In the genomic region with DNA sequence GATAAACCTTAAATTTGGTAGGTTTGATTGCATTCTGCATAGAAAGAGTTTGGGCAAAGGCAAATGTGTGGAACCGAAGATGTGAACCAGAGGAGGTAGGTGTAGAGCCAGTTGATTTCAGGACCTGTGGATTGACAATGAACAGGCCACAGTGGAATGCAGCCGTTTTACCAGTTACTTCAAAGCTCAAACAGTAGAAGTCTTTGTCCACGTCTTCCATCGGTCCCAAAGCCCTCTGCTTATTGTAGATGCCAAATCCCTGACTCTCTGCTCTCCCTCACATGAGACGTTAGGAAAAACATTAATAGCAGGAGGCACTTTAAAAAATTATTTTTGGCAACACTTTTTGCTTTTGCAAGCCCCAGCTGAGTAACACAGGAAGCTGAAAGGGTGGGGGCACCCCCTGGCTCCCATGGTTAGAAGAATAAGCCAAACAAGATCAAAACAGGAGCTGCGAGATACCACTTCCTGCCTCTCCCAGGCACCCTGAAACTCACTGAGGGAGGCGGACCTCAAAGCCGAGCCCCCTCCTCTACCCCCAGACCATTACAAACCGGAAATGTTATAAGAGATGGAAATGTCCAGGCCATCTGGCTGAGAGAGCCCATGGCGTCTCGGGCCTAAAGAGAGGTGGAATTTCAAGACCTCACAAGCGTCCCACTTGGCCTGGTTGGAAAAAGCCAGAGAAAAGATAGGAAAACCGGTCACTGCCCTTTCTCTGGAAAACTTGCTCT, we compare ENCODE assay signal across 8 cellular contexts. TPM values are rescaled to one million over a fixed set of nuclear protein-coding genes. Genes with fewer than 3 reads are reported as not detected.
DNase-seq lines count a peak whose midpoint lies in the region; ATAC-seq and TF ChIP-seq lines count a peak whose summit lies in the region.

No MANE protein-coding gene starts in this region.

- ATAC-seq in GM19452 (IDR thresholded peaks at IDR 0.05; ENCODE audit: unreplicated experiment) (peak; percentile 74), HG03571 (IDR thresholded peaks at IDR 0.05; ENCODE audit: unreplicated experiment) (peak; percentile 79)
- peak; percentile 75 for ATAC-seq in stimulated activated memory B cell treated with anti-CD40 and anti-IgM and Interleukin-4, amounts not matched to agents 10 μg/mL and 1 μg/mL and 100 μg/mL, for 72 hours

- H3K27me3 Mint-ChIP-seq in dendritic cell treated with granulocyte-macrophage colony-stimulating factor and Interleukin-4, amounts not matched to agents 40 ng/mL and 50 ng/mL, for 4 days = no peaks in the 10 kb centered on the region
- no peaks in the 10 kb centered on the region for H3K27me3 Mint-ChIP-seq in stimulated activated memory B cell treated with anti-CD40 and anti-IgM and Interleukin-4, amounts not matched to agents 10 μg/mL and 1 μg/mL and 100 μg/mL, for 72 hours

- no peak overlapping the region for H3K4me3 ChIP-seq in AG09309 (ENCODE audit: control insufficient read depth, low read depth, low read length)

- peaks cover 47% of the 10 kb centered on the region for H3K36me3 Mint-ChIP-seq in dendritic cell treated with granulocyte-macrophage colony-stimulating factor and Interleukin-4, amounts not matched to agents 40 ng/mL and 50 ng/mL, for 4 days (ENCODE audit: low read depth)
- H3K36me3 Mint-ChIP-seq in stimulated activated memory B cell treated with anti-CD40 and anti-IgM and Interleukin-4, amounts not matched to agents 10 μg/mL and 1 μg/mL and 100 μg/mL, for 72 hours = peaks cover 42% of the 10 kb centered on the region

- H3K4me1 Mint-ChIP-seq in dendritic cell treated with granulocyte-macrophage colony-stimulating factor and Interleukin-4, amounts not matched to agents 40 ng/mL and 50 ng/mL, for 4 days (ENCODE audit: low read depth) = peaks cover 36% of the 10 kb centered on the region
- peaks cover 23% of the 10 kb centered on the region for H3K4me1 Mint-ChIP-seq in stimulated activated memory B cell treated with anti-CD40 and anti-IgM and Interleukin-4, amounts not matched to agents 10 μg/mL and 1 μg/mL and 100 μg/mL, for 72 hours

- no peaks in the 10 kb centered on the region for H3K9me3 Mint-ChIP-seq in dendritic cell treated with granulocyte-macrophage colony-stimulating factor and Interleukin-4, amounts not matched to agents 40 ng/mL and 50 ng/mL, for 4 days
- H3K9me3 Mint-ChIP-seq in stimulated activated memory B cell treated with anti-CD40 and anti-IgM and Interleukin-4, amounts not matched to agents 10 μg/mL and 1 μg/mL and 100 μg/mL, for 72 hours = no peaks in the 10 kb centered on the region

- H3K4me3 Mint-ChIP-seq in dendritic cell treated with granulocyte-macrophage colony-stimulating factor and Interleukin-4, amounts not matched to agents 40 ng/mL and 50 ng/mL, for 4 days = peak overlapping the region; percentile 11
- no peak overlapping the region for H3K4me3 Mint-ChIP-seq in stimulated activated memory B cell treated with anti-CD40 and anti-IgM and Interleukin-4, amounts not matched to agents 10 μg/mL and 1 μg/mL and 100 μg/mL, for 72 hours

- DNase-seq in AG09309 (ENCODE audit: low read depth) = peak; percentile 72
- peak; percentile 61 for DNase-seq in activated CD4-positive, alpha-beta T cell treated with anti-CD3 and anti-CD28 coated beads for 1 hour
- DNase-seq in mucosa of gallbladder (ENCODE audit: low spot score) = peak; percentile 65
- DNase-seq in HuH-7 (ENCODE audit: low spot score) = no peak

- intact Hi-C loops in dendritic cell treated with granulocyte-macrophage colony-stimulating factor and Interleukin-4, amounts not matched to agents 40 ng/mL and 50 ng/mL, for 4 days (cut with micrococcal nuclease) = no loop called here

- no peak overlapping the region for H3K27ac Mint-ChIP-seq in dendritic cell treated with granulocyte-macrophage colony-stimulating factor and Interleukin-4, amounts not matched to agents 40 ng/mL and 50 ng/mL, for 4 days
- H3K27ac Mint-ChIP-seq in stimulated activated memory B cell treated with anti-CD40 and anti-IgM and Interleukin-4, amounts not matched to agents 10 μg/mL and 1 μg/mL and 100 μg/mL, for 72 hours = no peak overlapping the region

- no peak for TF ChIP-seq CTCF in AG09309 (IDR thresholded peaks at IDR 0.05; ENCODE audit: control insufficient read depth, insufficient read depth, low read depth, low read length, missing control alignments)

RNA-seq across cellular contexts. Expression of a gene that starts 13.5 kb away (rescaled TPM):
- 8.9 TPM for total RNA-seq in mucosa of gallbladder

RNA-seq across cellular contexts. Expression of a gene that starts 15.0 kb away (rescaled TPM):
- total RNA-seq in mucosa of gallbladder = 1.8 TPM

RNA-seq across cellular contexts. Expression of a gene that starts 36.6 kb away (rescaled TPM):
- 104 TPM for total RNA-seq in mucosa of gallbladder

RNA-seq across cellular contexts. Expression of a gene that starts 58.4 kb away (rescaled TPM):
- 5.0 TPM for total RNA-seq in mucosa of gallbladder
